7 cellular contexts compared by ENCODE assay signal in the genomic region with DNA sequence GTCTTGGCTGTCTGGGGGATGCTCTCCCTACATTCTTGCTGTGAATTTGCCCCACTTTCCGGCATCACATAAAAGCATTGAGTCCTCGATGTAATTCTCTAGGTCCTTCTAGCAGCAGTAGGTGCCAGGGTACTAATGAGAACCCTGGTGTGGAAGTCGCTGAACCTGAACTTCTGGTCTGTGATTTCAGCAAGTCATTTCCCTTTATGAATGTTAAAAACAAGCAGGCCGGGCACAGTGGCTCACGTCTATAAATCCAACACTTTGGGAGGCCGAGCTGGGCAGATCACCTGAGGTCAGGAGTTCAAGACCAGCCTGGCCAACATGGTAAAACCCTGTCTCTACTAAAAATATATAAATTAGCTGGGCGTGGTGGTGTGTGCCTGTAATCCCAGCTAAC. TPM values are rescaled to one million over a fixed set of nuclear protein-coding genes. Genes with fewer than 3 reads are reported as not detected.
DNase-seq lines count a peak whose midpoint lies in the region; ATAC-seq and TF ChIP-seq lines count a peak whose summit lies in the region.
"Not testable (repeated sequence)": the region's sequence is repeated elsewhere in the genome, so short reads cannot be mapped to it uniquely, and the experiment has no call there.

No MANE protein-coding gene starts in this region.

- not testable (repeated sequence) for TF ChIP-seq RAD21 in Ishikawa (IDR thresholded peaks at IDR 0.05; ENCODE audit: low read depth)

- 0 out of 2 replicates have a peak, but pooled peaks have one; percentile 26 for TF ChIP-seq EP300 in Ishikawa (IDR thresholded peaks at IDR 0.05; ENCODE audit: borderline replicate concordance)

- not testable (repeated sequence) for H3K27me3 ChIP-seq in neutrophil

- DNase-seq in Caki2 (ENCODE audit: low read depth): peak; percentile 33
- not testable (repeated sequence) for DNase-seq in SK-N-MC (ENCODE audit: low read depth, low spot score); chondrocyte (ENCODE audit: low spot score)
- DNase-seq in kidney tubule cell (ENCODE audit: low spot score): peak; percentile 13

- H3K9me3 ChIP-seq in SK-N-MC (ENCODE audit: low read depth, low read length); neutrophil: not testable (repeated sequence)

- H3K4me3 ChIP-seq in SK-N-MC: not testable (repeated sequence)
- H3K4me3 ChIP-seq in neutrophil (ENCODE audit: low read depth in 1 of 2, low read length in 1 of 2): peak overlapping the region in 1 of 2 experiments; percentile 3

- TF ChIP-seq CTCF in chondrocyte (IDR thresholded peaks at IDR 0.05); neutrophil (IDR thresholded peaks at IDR 0.05): not testable (repeated sequence)

- peaks cover 37 to 39% of the 10 kb centered on the region in 2 experiments for H3K4me1 ChIP-seq in neutrophil (ENCODE audit: control insufficient read depth in 1 of 2, insufficient read depth in 1 of 2, low read depth in 1 of 2, low read length in 1 of 2)

- H3K36me3 ChIP-seq in SK-N-MC (ENCODE audit: insufficient read depth, low read length); neutrophil: not testable (repeated sequence)

- in situ Hi-C loops in Caki2 (cut with HindIII; ENCODE audit: low pct_unique_long_range_greater_than_20kb, low sequenced_read_pairs): not testable (repeated sequence)

- H3K27ac Mint-ChIP-seq in chondrocyte (ENCODE audit: unreplicated experiment): peak overlapping the region; percentile 14
- peak overlapping the region; percentile 1 for H3K27ac Mint-ChIP-seq in stimulated activated memory B cell treated with anti-CD40 and anti-IgM and Interleukin-4, amounts not matched to agents 10 μg/mL and 1 μg/mL and 100 μg/mL, for 72 hours

- H3K27ac ChIP-seq in SK-N-MC (peak overlapping the region; percentile 25; the same call in 1 of the 2 replicates), neutrophil (peak overlapping the region; percentile 91)

- not testable (repeated sequence) for H3K9me3 Mint-ChIP-seq in chondrocyte (ENCODE audit: low read depth); stimulated activated memory B cell treated with anti-CD40 and anti-IgM and Interleukin-4, amounts not matched to agents 10 μg/mL and 1 μg/mL and 100 μg/mL, for 72 hours

- not testable (repeated sequence) for H3K36me3 Mint-ChIP-seq in chondrocyte (ENCODE audit: low read depth); stimulated activated memory B cell treated with anti-CD40 and anti-IgM and Interleukin-4, amounts not matched to agents 10 μg/mL and 1 μg/mL and 100 μg/mL, for 72 hours

- not testable (repeated sequence) for H3K4me3 Mint-ChIP-seq in chondrocyte (ENCODE audit: unreplicated experiment); stimulated activated memory B cell treated with anti-CD40 and anti-IgM and Interleukin-4, amounts not matched to agents 10 μg/mL and 1 μg/mL and 100 μg/mL, for 72 hours

- ATAC-seq in stimulated activated memory B cell treated with anti-CD40 and anti-IgM and Interleukin-4, amounts not matched to agents 10 μg/mL and 1 μg/mL and 100 μg/mL, for 72 hours: not testable (repeated sequence)

- not testable (repeated sequence) for H3K27me3 Mint-ChIP-seq in chondrocyte (ENCODE audit: low read depth); stimulated activated memory B cell treated with anti-CD40 and anti-IgM and Interleukin-4, amounts not matched to agents 10 μg/mL and 1 μg/mL and 100 μg/mL, for 72 hours

- H3K9ac ChIP-seq in SK-N-MC (ENCODE audit: insufficient read length): not testable (repeated sequence)

- H3K4me1 Mint-ChIP-seq in chondrocyte (ENCODE audit: low read depth); stimulated activated memory B cell treated with anti-CD40 and anti-IgM and Interleukin-4, amounts not matched to agents 10 μg/mL and 1 μg/mL and 100 μg/mL, for 72 hours: not testable (repeated sequence)

RNA-seq across cellular contexts. Expression of gene DNAJB12, which starts 30.3 kb away (rescaled TPM):
- 17.5 and 26.9 TPM in 2 replicates for total RNA-seq in Caki2 (2014; rRNA removed; shearing (Covaris generic); ENCODE audit: low replicate concordance)
- total RNA-seq in chondrocyte: 27.3 to 29.8 TPM (median 28.7 TPM) in 3 replicates
